Comparison of ENCODE assay signal across 29 cellular contexts in genomic region chr18:36465970-36466369, GRCh38.
"Had no signal": no experiment of that assay in that cellular context is flagged by ENCODE, and none has a peak within 500 bp of the region (broad histone marks: within the 10 kb centered on the region; RNA-seq: fewer than 3 reads in every experiment).

No MANE protein-coding gene starts in this region.

- H3K36me3 Mint-ChIP-seq: activated CD8-positive, alpha-beta memory T cell treated with anti-CD3 and anti-CD28 coated beads, Interleukin-2, amount 10 ng/mL, durations not matched to agents 7 days and 5 days; activated naive CD4-positive, alpha-beta T cell treated with anti-CD3 and anti-CD28 coated beads, Interleukin-2, amount 50 U/mL, for 72 hours; natural killer cell treated with Interleukin-12 subunit alpha and Interleukin-12 subunit beta and Interleukin-15 and Interleukin-18, amount 100 ng/mL, for 72 hours; stimulated activated naive B cell treated with anti-CD40 and anti-IgM and Interleukin-4, amounts not matched to agents 10 μg/mL and 1 μg/mL and 100 μg/mL, for 72 hours had no signal

- DNase-seq: activated CD4-positive, alpha-beta T cell treated with anti-CD3 and anti-CD28 coated beads for 36 hours; activated CD4-positive, CD25-positive, alpha-beta regulatory T cell; activated CD8-positive, alpha-beta memory T cell treated with anti-CD3 and anti-CD28 coated beads, Interleukin-2, amount 10 ng/mL, durations not matched to agents 7 days and 5 days; activated CD8-positive, alpha-beta T cell treated with anti-CD3 and anti-CD28 coated beads, Interleukin-2, amount 10 ng/mL, durations not matched to agents 7 days and 5 days; activated naive CD4-positive, alpha-beta T cell; activated T-cell treated with anti-CD3 and anti-CD28 coated beads, Interleukin-2, amount 50 U/mL, for 72 hours; effector CD8-positive, alpha-beta T cell; esophagus squamous epithelium; foreskin melanocyte; left colon; lower lobe of right lung; mucosa of descending colon; ovary; retina; stimulated activated CD4-positive, alpha-beta T cell treated with anti-CD3 and anti-CD28 coated beads, Interleukin-15, amount 100 ng/mL, for 24 hours; stimulated activated CD4-positive, alpha-beta T cell treated with anti-CD3 and anti-CD28 coated beads, Interleukin-2, amount 100 ng/mL, for 24 hours; stimulated activated naive B cell treated with anti-CD40 and anti-IgM and Interleukin-4, amounts not matched to agents 10 μg/mL and 1 μg/mL and 100 μg/mL, for 72 hours; stomach; T-helper 2 cell; thyroid gland; upper lobe of right lung had no signal

- FAIRE-seq: colon, endometrium, keratinocyte had no signal

- H3K9me3 ChIP-seq: breast epithelium, esophagus squamous epithelium, lower lobe of right lung, mucosa of descending colon, ovary, prostate gland, stomach, thyroid gland, upper lobe of right lung had no signal

- ATAC-seq: activated CD4-positive, alpha-beta T cell treated with anti-CD3 and anti-CD28 coated beads for 36 hours; activated CD8-positive, alpha-beta memory T cell treated with anti-CD3 and anti-CD28 coated beads, Interleukin-2, amount 10 ng/mL, durations not matched to agents 7 days and 5 days; activated CD8-positive, alpha-beta T cell treated with anti-CD3 and anti-CD28 coated beads, Interleukin-2, amount 10 ng/mL, durations not matched to agents 7 days and 5 days; activated naive CD4-positive, alpha-beta T cell treated with anti-CD3 and anti-CD28 coated beads, Interleukin-2, amount 50 U/mL, for 72 hours; activated T-cell treated with anti-CD3 and anti-CD28 coated beads, Interleukin-2, amount 50 U/mL, for 72 hours; left colon; lower lobe of right lung; mucosa of descending colon; natural killer cell treated with Interleukin-12 subunit alpha and Interleukin-12 subunit beta and Interleukin-15 and Interleukin-18, amount 100 ng/mL, for 72 hours; stimulated activated naive B cell treated with anti-CD40 and anti-IgM and Interleukin-4, amounts not matched to agents 10 μg/mL and 1 μg/mL and 100 μg/mL, for 72 hours; upper lobe of right lung had no signal

- H3K36me3 ChIP-seq: breast epithelium, esophagus squamous epithelium, lower lobe of right lung, ovary, prostate gland, stomach, thyroid gland, upper lobe of right lung had no signal

- H3K4me3 ChIP-seq: breast epithelium, esophagus squamous epithelium, lower lobe of right lung, mucosa of descending colon, ovary, prostate gland, stomach, thyroid gland, upper lobe of right lung had no signal

- H3K27me3 Mint-ChIP-seq: activated CD4-positive, alpha-beta T cell treated with anti-CD3 and anti-CD28 coated beads for 36 hours; activated CD8-positive, alpha-beta memory T cell treated with anti-CD3 and anti-CD28 coated beads, Interleukin-2, amount 10 ng/mL, durations not matched to agents 7 days and 5 days; natural killer cell treated with Interleukin-12 subunit alpha and Interleukin-12 subunit beta and Interleukin-15 and Interleukin-18, amount 100 ng/mL, for 72 hours had no signal

- H3K4me1 Mint-ChIP-seq: activated CD4-positive, alpha-beta T cell treated with anti-CD3 and anti-CD28 coated beads for 36 hours; activated CD8-positive, alpha-beta memory T cell treated with anti-CD3 and anti-CD28 coated beads, Interleukin-2, amount 10 ng/mL, durations not matched to agents 7 days and 5 days; stimulated activated naive B cell treated with anti-CD40 and anti-IgM and Interleukin-4, amounts not matched to agents 10 μg/mL and 1 μg/mL and 100 μg/mL, for 72 hours had no signal

- H3K27ac ChIP-seq: breast epithelium, epithelial cell of prostate, esophagus squamous epithelium, lower lobe of right lung, ovary, prostate gland, stomach, thyroid gland, upper lobe of right lung had no signal

- H3K27me3 ChIP-seq: breast epithelium, esophagus squamous epithelium, ovary, stomach, thyroid gland, upper lobe of right lung had no signal

- H3K27ac Mint-ChIP-seq: activated CD4-positive, alpha-beta T cell treated with anti-CD3 and anti-CD28 coated beads for 36 hours; activated CD8-positive, alpha-beta memory T cell treated with anti-CD3 and anti-CD28 coated beads, Interleukin-2, amount 10 ng/mL, durations not matched to agents 7 days and 5 days; activated CD8-positive, alpha-beta T cell treated with anti-CD3 and anti-CD28 coated beads, Interleukin-2, amount 10 ng/mL, durations not matched to agents 7 days and 5 days; activated naive CD4-positive, alpha-beta T cell treated with anti-CD3 and anti-CD28 coated beads, Interleukin-2, amount 50 U/mL, for 72 hours; activated T-cell treated with anti-CD3 and anti-CD28 coated beads, Interleukin-2, amount 50 U/mL, for 72 hours; natural killer cell treated with Interleukin-12 subunit alpha and Interleukin-12 subunit beta and Interleukin-15 and Interleukin-18, amount 100 ng/mL, for 72 hours; stimulated activated naive B cell treated with anti-CD40 and anti-IgM and Interleukin-4, amounts not matched to agents 10 μg/mL and 1 μg/mL and 100 μg/mL, for 72 hours had no signal

- H3K4me3 Mint-ChIP-seq: activated CD4-positive, alpha-beta T cell treated with anti-CD3 and anti-CD28 coated beads for 36 hours; activated CD8-positive, alpha-beta memory T cell treated with anti-CD3 and anti-CD28 coated beads, Interleukin-2, amount 10 ng/mL, durations not matched to agents 7 days and 5 days; activated CD8-positive, alpha-beta T cell treated with anti-CD3 and anti-CD28 coated beads, Interleukin-2, amount 10 ng/mL, durations not matched to agents 7 days and 5 days; activated T-cell treated with anti-CD3 and anti-CD28 coated beads, Interleukin-2, amount 50 U/mL, for 72 hours; natural killer cell treated with Interleukin-12 subunit alpha and Interleukin-12 subunit beta and Interleukin-15 and Interleukin-18, amount 100 ng/mL, for 72 hours; stimulated activated naive B cell treated with anti-CD40 and anti-IgM and Interleukin-4, amounts not matched to agents 10 μg/mL and 1 μg/mL and 100 μg/mL, for 72 hours had no signal

- H3K4me1 ChIP-seq: breast epithelium, esophagus squamous epithelium, lower lobe of right lung, prostate gland, stomach, upper lobe of right lung had no signal

- H3K9me3 Mint-ChIP-seq: activated naive CD4-positive, alpha-beta T cell treated with anti-CD3 and anti-CD28 coated beads, Interleukin-2, amount 50 U/mL, for 72 hours; activated T-cell treated with anti-CD3 and anti-CD28 coated beads, Interleukin-2, amount 50 U/mL, for 72 hours; natural killer cell treated with Interleukin-12 subunit alpha and Interleukin-12 subunit beta and Interleukin-15 and Interleukin-18, amount 100 ng/mL, for 72 hours; stimulated activated naive B cell treated with anti-CD40 and anti-IgM and Interleukin-4, amounts not matched to agents 10 μg/mL and 1 μg/mL and 100 μg/mL, for 72 hours had no signal
